16 cellular contexts compared by ENCODE assay signal in genomic region chr16:15604460-15605390, GRCh38. TPM values are rescaled to one million over a fixed set of nuclear protein-coding genes. Genes with fewer than 3 reads are reported as not detected.
DNase-seq lines count a peak whose midpoint lies in the region; ATAC-seq and TF ChIP-seq lines count a peak whose summit lies in the region.
"Had no signal": no experiment of that assay in that cellular context is flagged by ENCODE, and none has a peak within 500 bp of the region (broad histone marks: within the 10 kb centered on the region; RNA-seq: fewer than 3 reads in every experiment).

No MANE protein-coding gene starts in this region.

- peaks cover 0 to 55% of the 10 kb centered on the region in 2 donors for H3K36me3 ChIP-seq in vagina

- no peak for TF ChIP-seq CTCF in vagina (IDR thresholded peaks at IDR 0.05)

- H3K9me3 Mint-ChIP-seq in activated naive CD4-positive, alpha-beta T cell treated with anti-CD3 and anti-CD28 coated beads, Interleukin-2, amount 50 U/mL, for 72 hours: no peaks in the 10 kb centered on the region
- no peaks in the 10 kb centered on the region for H3K9me3 Mint-ChIP-seq in activated naive CD4-positive, alpha-beta T cell treated with anti-CD3 and anti-CD28 coated beads for 36 hours
- H3K9me3 Mint-ChIP-seq: type B pancreatic cell had no signal

- no peaks in the 10 kb centered on the region for H3K27me3 ChIP-seq in vagina
- H3K27me3 ChIP-seq: colonic mucosa had no signal

- DNase-seq in activated naive CD4-positive, alpha-beta T cell treated with anti-CD3 and anti-CD28 coated beads, Interleukin-2, amount 50 U/mL, for 72 hours (ENCODE audit: low spot score in 2 of 2): no peak
- no peak for DNase-seq in activated naive CD4-positive, alpha-beta T cell treated with anti-CD3 and anti-CD28 coated beads for 36 hours
- DNase-seq in caudate nucleus (lab: John Stamatoyannopoulos, UW) (peak in 10 of 61 donors; percentile 2 to 33 (median 15)), middle frontal gyrus (ENCODE audit: extremely low spot score, low spot score) (peak; percentile 45), vagina (ENCODE audit: extremely low spot score in 2 of 2) (no peak), NCI-H446 (lab: John Stamatoyannopoulos, UW) (no peak)
- DNase-seq: activated naive CD4-positive, alpha-beta T cell treated with anti-CD3 and anti-CD28 coated beads, Interleukin-2, amount 50 U/mL, for 16 hours; colonic mucosa; DMS153; KG1; lower lobe of right lung; NCI-H1694 treated with DMSO at 0.1 percent for 48 hours; stimulated activated CD4-positive, alpha-beta T cell treated with anti-CD3 and anti-CD28 coated beads, Interleukin-15, amount 100 ng/mL, for 24 hours had no signal

- intact Hi-C loops in activated naive CD4-positive, alpha-beta T cell treated with anti-CD3 and anti-CD28 coated beads for 36 hours (cut with micrococcal nuclease): no loop called here
- intact Hi-C loops in vagina (cut with DNase I): no loop called here

- H3K36me3 Mint-ChIP-seq in activated naive CD4-positive, alpha-beta T cell treated with anti-CD3 and anti-CD28 coated beads, Interleukin-2, amount 50 U/mL, for 72 hours: peaks cover 20 to 21% of the 10 kb centered on the region in 2 donors
- peaks cover 46% of the 10 kb centered on the region for H3K36me3 Mint-ChIP-seq in activated naive CD4-positive, alpha-beta T cell treated with anti-CD3 and anti-CD28 coated beads for 36 hours (ENCODE audit: low read depth)

- H3K4me3 Mint-ChIP-seq in activated naive CD4-positive, alpha-beta T cell treated with anti-CD3 and anti-CD28 coated beads for 36 hours: no peak overlapping the region
- H3K4me3 Mint-ChIP-seq: type B pancreatic cell had no signal

- no peak for ATAC-seq in activated naive CD4-positive, alpha-beta T cell treated with anti-CD3 and anti-CD28 coated beads, Interleukin-2, amount 50 U/mL, for 72 hours
- ATAC-seq in HG03520 (IDR thresholded peaks at IDR 0.05; ENCODE audit: unreplicated experiment) (no peak), GM21737 (IDR thresholded peaks at IDR 0.05; ENCODE audit: unreplicated experiment) (no peak)
- ATAC-seq: lower lobe of right lung had no signal

- TF ChIP-seq POLR2A in vagina (IDR thresholded peaks at IDR 0.05): no peak

- CTCF ChIA-PET in activated naive CD4-positive, alpha-beta T cell treated with anti-CD3 and anti-CD28 coated beads for 36 hours (lab: Charles Lee): no interaction called here

- H3K27me3 Mint-ChIP-seq in activated naive CD4-positive, alpha-beta T cell treated with anti-CD3 and anti-CD28 coated beads for 36 hours (ENCODE audit: low read depth): no peaks in the 10 kb centered on the region
- H3K27me3 Mint-ChIP-seq: type B pancreatic cell had no signal

- peak overlapping the region; percentile 9 to 67 for H3K27ac Mint-ChIP-seq in activated naive CD4-positive, alpha-beta T cell treated with anti-CD3 and anti-CD28 coated beads, Interleukin-2, amount 50 U/mL, for 72 hours
- H3K27ac Mint-ChIP-seq in activated naive CD4-positive, alpha-beta T cell treated with anti-CD3 and anti-CD28 coated beads for 36 hours: no peak overlapping the region

- H3K27ac ChIP-seq in caudate nucleus (ENCODE audit: low read depth, low read length) (peak overlapping the region; percentile 40), vagina (peak overlapping the region; percentile 7)
- H3K27ac ChIP-seq: colonic mucosa, lower lobe of right lung had no signal

- no peaks in the 10 kb centered on the region for H3K4me1 Mint-ChIP-seq in activated naive CD4-positive, alpha-beta T cell treated with anti-CD3 and anti-CD28 coated beads for 36 hours (ENCODE audit: low read depth)

- H3K4me3 ChIP-seq in vagina: no peak overlapping the region
- H3K4me3 ChIP-seq: colonic mucosa, lower lobe of right lung had no signal

- H3K4me1 ChIP-seq in vagina: peaks cover 6% of the 10 kb centered on the region
- H3K4me1 ChIP-seq: colonic mucosa had no signal

- H3K9me3 ChIP-seq in vagina: no peaks in the 10 kb centered on the region
- H3K9me3 ChIP-seq: colonic mucosa, lower lobe of right lung had no signal

RNA-seq across cellular contexts. Expression of gene MARF1, which starts 38.2 kb away (rescaled TPM):
- 100 to 1,000 TPM in 1 of 2 donors, 10 to 100 TPM in 1; 70.8 to 134 TPM for total RNA-seq in activated naive CD4-positive, alpha-beta T cell treated with anti-CD3 and anti-CD28 coated beads, Interleukin-2, amount 50 U/mL, for 72 hours
- 10 to 100 TPM; 72.6 to 80.2 TPM for total RNA-seq in activated naive CD4-positive, alpha-beta T cell treated with anti-CD3 and anti-CD28 coated beads for 36 hours
- total RNA-seq in vagina: 39.0 TPM

RNA-seq across cellular contexts. Expression of gene NDE1, which starts 45.3 kb away (rescaled TPM):
- 100 to 1,000 TPM; 114 to 196 TPM for total RNA-seq in activated naive CD4-positive, alpha-beta T cell treated with anti-CD3 and anti-CD28 coated beads, Interleukin-2, amount 50 U/mL, for 72 hours
- total RNA-seq in activated naive CD4-positive, alpha-beta T cell treated with anti-CD3 and anti-CD28 coated beads for 36 hours: 100 to 1,000 TPM; 150 to 161 TPM
- total RNA-seq in vagina: 55.0 TPM
